In genomic region chr3:10196389-10197052, GRCh38 we compare ENCODE assay signal across 10 cellular contexts. TPM values are rescaled to one million over a fixed set of nuclear protein-coding genes. Genes with fewer than 3 reads are reported as not detected.
DNase-seq lines count a peak whose midpoint lies in the region; ATAC-seq and TF ChIP-seq lines count a peak whose summit lies in the region.
"Had no signal": no experiment of that assay in that cellular context is flagged by ENCODE, and none has a peak within 500 bp of the region (broad histone marks: within the 10 kb centered on the region; RNA-seq: fewer than 3 reads in every experiment).

No MANE protein-coding gene starts in this region.

- H3K4me3 ChIP-seq in SK-N-SH (ENCODE audit: low read depth in 2 of 2, low read length in 1 of 2) (no peak overlapping the region), fibroblast of the aortic adventitia (ENCODE audit: low read depth, low read length) (no peak overlapping the region)
- H3K4me3 ChIP-seq: A549 had no signal

- H3K79me2 ChIP-seq in SK-N-SH (ENCODE audit: insufficient read depth), result peaks cover 48% of the 10 kb centered on the region

- H3F3A ChIP-seq in SK-N-SH (replicated peaks; ENCODE audit: insufficient read depth), result peaks cover 43% of the 10 kb centered on the region

- no peaks in the 10 kb centered on the region for H3K9me3 ChIP-seq in SK-N-SH
- H3K9me3 ChIP-seq: A549 had no signal

- no peak for TF ChIP-seq RAD21 in SK-N-SH (IDR thresholded peaks at IDR 0.05; ENCODE audit: low read length)

- CTCF ChIA-PET in SK-N-SH (lab: Yijun Ruan, JAX), result interaction anchor here (0.6 kb wide), 1 partner anchor 85 kb away, joined by 3 read pairs; no protein-coding TSS in a partner anchor

- DNase-seq in SK-N-SH, result no peak
- peak; percentile 25 to 48 for DNase-seq in activated CD4-positive, alpha-beta T cell treated with anti-CD3 and anti-CD28 coated beads, Interleukin-2, amount 50 U/mL, for 48 hours
- peak; percentile 93 for DNase-seq in fibroblast of the aortic adventitia (ENCODE audit: low read depth)
- no peak for DNase-seq in NCI-H2107 treated with DMSO at 0.1 percent for 48 hours (lab: John Stamatoyannopoulos, UW; ENCODE audit: unreplicated experiment)
- DNase-seq: NCI-H187 treated with DMSO at 0.1 percent for 48 hours had no signal

- no peaks in the 10 kb centered on the region for H3K27me3 ChIP-seq in SK-N-SH (ENCODE audit: insufficient read depth)

- H3K9me3 Mint-ChIP-seq in stimulated activated naive CD8-positive, alpha-beta T cell treated with anti-CD3 and anti-CD28 coated beads, Interleukin-15, Interleukin-2, amounts not matched to agents 100 ng/mL and 50 ng/mL, for 24 hours, result no peaks in the 10 kb centered on the region

- no peaks in the 10 kb centered on the region for H3K27me3 Mint-ChIP-seq in stimulated activated naive CD8-positive, alpha-beta T cell treated with anti-CD3 and anti-CD28 coated beads, Interleukin-15, Interleukin-2, amounts not matched to agents 100 ng/mL and 50 ng/mL, for 24 hours

- H4K20me1 ChIP-seq in SK-N-SH (ENCODE audit: insufficient read depth), result no peaks in the 10 kb centered on the region

- 67% methylated on average over 12 of the region's 12 CpGs for WGBS in SK-N-SH (ENCODE audit: low lambda C conversion rate)

- no peak overlapping the region; the same call in 1 of the 2 replicates for H2AFZ ChIP-seq in SK-N-SH (ENCODE audit: low read depth)

- no peaks in the 10 kb centered on the region for H3K9me2 ChIP-seq in SK-N-SH

- H3K4me1 Mint-ChIP-seq in stimulated activated naive CD8-positive, alpha-beta T cell treated with anti-CD3 and anti-CD28 coated beads, Interleukin-15, Interleukin-2, amounts not matched to agents 100 ng/mL and 50 ng/mL, for 24 hours (ENCODE audit: low read depth), result peaks cover 95% of the 10 kb centered on the region

- ATAC-seq in SK-N-SH treated with all-trans-retinoic acid at 6 μM for 48 hours (no peak), HG02870 (IDR thresholded peaks at IDR 0.05; ENCODE audit: unreplicated experiment) (no peak), HG02763 (IDR thresholded peaks at IDR 0.05; ENCODE audit: unreplicated experiment) (no peak)
- ATAC-seq: A549 had no signal

- peaks cover 0 to 11% of the 10 kb centered on the region in 2 experiments for H3K36me3 ChIP-seq in SK-N-SH (replicated peaks in 1 of 2; ENCODE audit: control insufficient read depth in 1 of 2, insufficient read depth in 2 of 2, low read length in 1 of 2)

- H3K27ac Mint-ChIP-seq in stimulated activated naive CD8-positive, alpha-beta T cell treated with anti-CD3 and anti-CD28 coated beads, Interleukin-15, Interleukin-2, amounts not matched to agents 100 ng/mL and 50 ng/mL, for 24 hours, result peak overlapping the region; percentile 84

- peaks cover 4% of the 10 kb centered on the region for H3K36me3 Mint-ChIP-seq in stimulated activated naive CD8-positive, alpha-beta T cell treated with anti-CD3 and anti-CD28 coated beads, Interleukin-15, Interleukin-2, amounts not matched to agents 100 ng/mL and 50 ng/mL, for 24 hours (ENCODE audit: low read depth)

- no peak for TF ChIP-seq CTCF in SK-N-SH (IDR thresholded peaks at IDR 0.05)
- no peak for TF ChIP-seq CTCF in fibroblast of the aortic adventitia (IDR thresholded peaks at IDR 0.05; ENCODE audit: insufficient read depth, low read length)

- peak in 1 of 2 experiments; percentile 6; a peak in 1 of 4 replicates for TF ChIP-seq EP300 in SK-N-SH (IDR thresholded peaks at IDR 0.05; ENCODE audit: borderline replicate concordance in 1 of 2, low read depth in 1 of 2, low read length in 1 of 2)

- H3K4me3 Mint-ChIP-seq in stimulated activated naive CD8-positive, alpha-beta T cell treated with anti-CD3 and anti-CD28 coated beads, Interleukin-15, Interleukin-2, amounts not matched to agents 100 ng/mL and 50 ng/mL, for 24 hours, result no peak overlapping the region

- H3K27ac ChIP-seq in SK-N-SH (ENCODE audit: low read depth in 2 of 2, low read length in 1 of 2), result peak overlapping the region in 1 of 2 experiments; percentile 99; a peak in 2 of 4 replicates

- peak overlapping the region; percentile 10; the same call in 1 of the 2 replicates for H3K4me2 ChIP-seq in SK-N-SH
- H3K4me2 ChIP-seq: A549 had no signal

- H3K9ac ChIP-seq in SK-N-SH, result 0 out of 2 replicates have a peak overlapping the region, but pooled peaks have one; percentile 6

- peaks cover 7 to 57% of the 10 kb centered on the region in 2 experiments; a peak in 3 of 4 replicates for H3K4me1 ChIP-seq in SK-N-SH (ENCODE audit: control insufficient read depth in 1 of 2, insufficient read depth in 2 of 2, low read depth in 1 of 2, low read length in 1 of 2)

- POLR2A ChIA-PET in SK-N-SH (lab: Yijun Ruan, JAX), result no interaction called here

TF ChIP-seq in SK-N-SH, 30 proteins besides CTCF, POLR2A, EP300 and RAD21 (continues in another document):
- TF ChIP-seq FOXJ3 (CRISPR knock-in tag; IDR thresholded peaks at IDR 0.05) (no peak), MAX (IDR thresholded peaks at IDR 0.05; ENCODE audit: low read depth) (no peak), FOSL2 (IDR thresholded peaks at IDR 0.05; ENCODE audit: borderline replicate concordance, low read depth) (no peak), RCOR1 (IDR thresholded peaks at IDR 0.05; ENCODE audit: low read length) (no peak), RXRA (IDR thresholded peaks at IDR 0.05; ENCODE audit: borderline replicate concordance, low read depth) (no peak), ZBTB33 (IDR thresholded peaks at IDR 0.05; ENCODE audit: borderline replicate concordance, low read depth) (no peak), CHD2 (IDR thresholded peaks at IDR 0.05; ENCODE audit: low read length, partially characterized antibody) (no peak), TAF1 (IDR thresholded peaks at IDR 0.05; ENCODE audit: borderline replicate concordance, low read depth, low read length) (no peak), SIN3A (IDR thresholded peaks at IDR 0.05; ENCODE audit: borderline replicate concordance, low read depth, low read length) (no peak)

TF ChIP-seq in SK-N-SH treated with all-trans-retinoic acid at 6 μM for 48 hours, 23 proteins besides CTCF, POLR2A, EP300 and RAD21:
- TF ChIP-seq PPARA (CRISPR knock-in tag; IDR thresholded peaks at IDR 0.05; ENCODE audit: borderline replicate concordance) (no peak), SNAI2 (CRISPR knock-in tag; IDR thresholded peaks at IDR 0.05) (no peak), ISL1 (CRISPR knock-in tag; IDR thresholded peaks at IDR 0.05) (no peak), ZNF8 (CRISPR knock-in tag; IDR thresholded peaks at IDR 0.05) (no peak), ESRRG (CRISPR knock-in tag; IDR thresholded peaks at IDR 0.05) (no peak), OSR1 (CRISPR knock-in tag; IDR thresholded peaks at IDR 0.05) (no peak), RARB (CRISPR knock-in tag; IDR thresholded peaks at IDR 0.05) (no peak), ZFP3 (CRISPR knock-in tag; IDR thresholded peaks at IDR 0.05) (no peak), ZNF70 (CRISPR knock-in tag; IDR thresholded peaks at IDR 0.05) (no peak), TOX (CRISPR knock-in tag; IDR thresholded peaks at IDR 0.05; ENCODE audit: borderline replicate concordance) (no peak), ZFP30 (CRISPR knock-in tag; IDR thresholded peaks at IDR 0.05) (no peak), CREB5 (CRISPR knock-in tag; IDR thresholded peaks at IDR 0.05; ENCODE audit: low read depth) (no peak)
TF ChIP-seq in SK-N-SH treated with all-trans-retinoic acid at 6 μM for 48 hours: peak in this region for 0.

RNA-seq across cellular contexts. Expression of gene IRAK2, which starts 31.8 kb away (rescaled TPM):
- polyA plus RNA-seq in SK-N-SH (2012; rRNA removed), result 7.7 and 8.6 TPM in 2 replicates
- 5.4 and 6.5 TPM in 2 replicates for polyA plus RNA-seq in SK-N-SH (2012; cell fraction: cytosol; rRNA removed)
- 6.6 and 7.6 TPM in 2 replicates for polyA plus RNA-seq in SK-N-SH (2012; cell fraction: nucleus; rRNA removed)
- 0.90 and 9.1 TPM in 2 replicates for total RNA-seq in fibroblast of the aortic adventitia (ENCODE audit: low replicate concordance)

RNA-seq across cellular contexts. Expression of gene TATDN2, which starts 51.7 kb away (rescaled TPM):
- 14.7 and 17.8 TPM in 2 replicates for polyA plus RNA-seq in SK-N-SH (2012; rRNA removed)
- polyA plus RNA-seq in SK-N-SH (2012; cell fraction: cytosol; rRNA removed), result 12.8 and 15.2 TPM in 2 replicates
- 18.3 and 22.1 TPM in 2 replicates for polyA plus RNA-seq in SK-N-SH (2012; cell fraction: nucleus; rRNA removed)
- total RNA-seq in fibroblast of the aortic adventitia (ENCODE audit: low replicate concordance), result 20.8 and 25.6 TPM in 2 replicates

RNA-seq across cellular contexts. Expression of gene VHL, which starts 54.9 kb away (rescaled TPM):
- 9.2 and 10.2 TPM in 2 replicates for polyA plus RNA-seq in SK-N-SH (2012; rRNA removed)
- polyA plus RNA-seq in SK-N-SH (2012; cell fraction: cytosol; rRNA removed), result 14.2 TPM in 2 replicates
- 14.5 and 15.6 TPM in 2 replicates for polyA plus RNA-seq in SK-N-SH (2012; cell fraction: nucleus; rRNA removed)
- 29.9 and 32.2 TPM in 2 replicates for total RNA-seq in fibroblast of the aortic adventitia (ENCODE audit: low replicate concordance)

Comparison
In these comparisons a context has a peak if more than half of its experiments do, and no peak if none do; other contexts are left out.
1. DNase-seq: peak in activated CD4-positive, alpha-beta T cell treated with anti-CD3 and anti-CD28 coated beads, Interleukin-2, amount 50 U/mL, for 48 hours (2 of 2) and fibroblast of the aortic adventitia (single experiment); none in SK-N-SH (single experiment) and NCI-H2107 treated with DMSO at 0.1 percent for 48 hours (single experiment).